ENCODE assay signal across 1 cellular context in the genomic region with DNA sequence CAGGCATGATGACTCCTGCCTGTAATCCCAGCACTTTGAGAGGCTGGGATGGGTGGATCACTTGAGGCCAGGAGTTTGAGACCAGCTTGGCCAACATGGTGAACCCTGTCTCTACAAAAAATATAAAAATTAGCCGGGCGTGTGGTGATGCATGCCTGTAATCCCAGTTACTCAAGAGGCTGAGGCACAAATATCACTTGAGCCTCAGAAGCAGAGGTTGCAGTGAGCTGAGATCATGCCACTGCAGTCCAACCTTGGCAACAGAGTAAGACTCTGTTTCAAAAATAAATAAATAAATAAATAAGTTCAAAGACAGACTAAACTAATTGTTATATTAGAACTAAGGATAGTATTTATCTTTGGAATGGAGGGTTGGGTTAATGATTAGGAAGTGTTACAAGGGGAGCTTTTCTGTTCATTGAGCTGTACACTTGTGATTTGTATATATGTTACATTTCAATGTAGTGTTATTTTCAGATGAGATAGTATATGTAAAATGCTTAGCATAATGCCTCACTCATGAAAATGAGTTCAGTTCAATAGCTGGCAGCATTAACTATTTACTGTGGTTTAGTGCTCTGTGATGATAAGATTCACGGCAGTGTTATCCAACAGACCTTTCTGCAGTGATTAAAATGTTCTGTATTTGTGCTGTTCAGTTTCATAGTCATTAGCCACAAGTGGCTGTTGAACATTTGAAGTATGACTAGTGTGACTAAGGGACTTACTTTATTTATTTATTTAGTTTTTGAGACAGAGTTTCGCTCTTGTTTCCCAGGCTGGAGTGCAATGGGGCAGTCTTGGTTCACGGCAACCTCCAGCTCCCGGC.
TF ChIP-seq lines count a peak whose summit lies in the region.

No MANE protein-coding gene starts in this region.

TF ChIP-seq in GM23338, 12 proteins besides CTCF, POLR2A, EP300 and RAD21 (continued from another document):
- TF ChIP-seq CREB1 (CRISPR knock-in tag; IDR thresholded peaks at IDR 0.05; ENCODE audit: low read depth), result no peak
- TF ChIP-seq NANOG (IDR thresholded peaks at IDR 0.05; ENCODE audit: borderline replicate concordance), result no peak
- TF ChIP-seq, protein P1, sequence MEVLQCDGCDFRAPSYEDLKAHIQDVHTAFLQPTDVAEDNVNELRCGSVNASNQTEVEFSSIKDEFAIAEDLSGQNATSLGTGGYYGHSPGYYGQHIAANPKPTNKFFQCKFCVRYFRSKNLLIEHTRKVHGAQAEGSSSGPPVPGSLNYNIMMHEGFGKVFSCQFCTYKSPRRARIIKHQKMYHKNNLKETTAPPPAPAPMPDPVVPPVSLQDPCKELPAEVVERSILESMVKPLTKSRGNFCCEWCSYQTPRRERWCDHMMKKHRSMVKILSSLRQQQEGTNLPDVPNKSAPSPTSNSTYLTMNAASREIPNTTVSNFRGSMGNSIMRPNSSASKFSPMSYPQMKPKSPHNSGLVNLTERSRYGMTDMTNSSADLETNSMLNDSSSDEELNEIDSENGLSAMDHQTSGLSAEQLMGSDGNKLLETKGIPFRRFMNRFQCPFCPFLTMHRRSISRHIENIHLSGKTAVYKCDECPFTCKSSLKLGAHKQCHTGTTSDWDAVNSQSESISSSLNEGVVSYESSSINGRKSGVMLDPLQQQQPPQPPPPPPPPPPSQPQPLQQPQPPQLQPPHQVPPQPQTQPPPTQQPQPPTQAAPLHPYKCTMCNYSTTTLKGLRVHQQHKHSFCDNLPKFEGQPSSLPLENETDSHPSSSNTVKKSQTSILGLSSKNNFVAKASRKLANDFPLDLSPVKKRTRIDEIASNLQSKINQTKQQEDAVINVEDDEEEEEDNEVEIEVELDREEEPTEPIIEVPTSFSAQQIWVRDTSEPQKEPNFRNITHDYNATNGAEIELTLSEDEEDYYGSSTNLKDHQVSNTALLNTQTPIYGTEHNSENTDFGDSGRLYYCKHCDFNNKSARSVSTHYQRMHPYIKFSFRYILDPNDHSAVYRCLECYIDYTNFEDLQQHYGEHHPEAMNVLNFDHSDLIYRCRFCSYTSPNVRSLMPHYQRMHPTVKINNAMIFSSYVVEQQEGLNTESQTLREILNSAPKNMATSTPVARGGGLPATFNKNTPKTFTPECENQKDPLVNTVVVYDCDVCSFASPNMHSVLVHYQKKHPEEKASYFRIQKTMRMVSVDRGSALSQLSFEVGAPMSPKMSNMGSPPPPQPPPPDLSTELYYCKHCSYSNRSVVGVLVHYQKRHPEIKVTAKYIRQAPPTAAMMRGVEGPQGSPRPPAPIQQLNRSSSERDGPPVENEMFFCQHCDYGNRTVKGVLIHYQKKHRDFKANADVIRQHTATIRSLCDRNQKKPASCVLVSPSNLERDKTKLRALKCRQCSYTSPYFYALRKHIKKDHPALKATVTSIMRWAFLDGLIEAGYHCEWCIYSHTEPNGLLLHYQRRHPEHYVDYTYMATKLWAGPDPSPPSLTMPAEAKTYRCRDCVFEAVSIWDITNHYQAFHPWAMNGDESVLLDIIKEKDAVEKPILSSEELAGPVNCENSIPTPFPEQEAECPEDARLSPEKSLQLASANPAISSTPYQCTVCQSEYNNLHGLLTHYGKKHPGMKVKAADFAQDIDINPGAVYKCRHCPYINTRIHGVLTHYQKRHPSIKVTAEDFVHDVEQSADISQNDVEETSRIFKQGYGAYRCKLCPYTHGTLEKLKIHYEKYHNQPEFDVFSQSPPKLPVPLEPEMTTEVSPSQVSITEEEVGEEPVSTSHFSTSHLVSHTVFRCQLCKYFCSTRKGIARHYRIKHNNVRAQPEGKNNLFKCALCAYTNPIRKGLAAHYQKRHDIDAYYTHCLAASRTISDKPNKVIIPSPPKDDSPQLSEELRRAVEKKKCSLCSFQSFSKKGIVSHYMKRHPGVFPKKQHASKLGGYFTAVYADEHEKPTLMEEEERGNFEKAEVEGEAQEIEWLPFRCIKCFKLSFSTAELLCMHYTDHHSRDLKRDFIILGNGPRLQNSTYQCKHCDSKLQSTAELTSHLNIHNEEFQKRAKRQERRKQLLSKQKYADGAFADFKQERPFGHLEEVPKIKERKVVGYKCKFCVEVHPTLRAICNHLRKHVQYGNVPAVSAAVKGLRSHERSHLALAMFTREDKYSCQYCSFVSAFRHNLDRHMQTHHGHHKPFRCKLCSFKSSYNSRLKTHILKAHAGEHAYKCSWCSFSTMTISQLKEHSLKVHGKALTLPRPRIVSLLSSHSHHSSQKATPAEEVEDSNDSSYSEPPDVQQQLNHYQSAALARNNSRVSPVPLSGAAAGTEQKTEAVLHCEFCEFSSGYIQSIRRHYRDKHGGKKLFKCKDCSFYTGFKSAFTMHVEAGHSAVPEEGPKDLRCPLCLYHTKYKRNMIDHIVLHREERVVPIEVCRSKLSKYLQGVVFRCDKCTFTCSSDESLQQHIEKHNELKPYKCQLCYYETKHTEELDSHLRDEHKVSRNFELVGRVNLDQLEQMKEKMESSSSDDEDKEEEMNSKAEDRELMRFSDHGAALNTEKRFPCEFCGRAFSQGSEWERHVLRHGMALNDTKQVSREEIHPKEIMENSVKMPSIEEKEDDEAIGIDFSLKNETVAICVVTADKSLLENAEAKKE (CRISPR knock-in tag; IDR thresholded peaks at IDR 0.05), result no peak
- TF ChIP-seq, protein P2, sequence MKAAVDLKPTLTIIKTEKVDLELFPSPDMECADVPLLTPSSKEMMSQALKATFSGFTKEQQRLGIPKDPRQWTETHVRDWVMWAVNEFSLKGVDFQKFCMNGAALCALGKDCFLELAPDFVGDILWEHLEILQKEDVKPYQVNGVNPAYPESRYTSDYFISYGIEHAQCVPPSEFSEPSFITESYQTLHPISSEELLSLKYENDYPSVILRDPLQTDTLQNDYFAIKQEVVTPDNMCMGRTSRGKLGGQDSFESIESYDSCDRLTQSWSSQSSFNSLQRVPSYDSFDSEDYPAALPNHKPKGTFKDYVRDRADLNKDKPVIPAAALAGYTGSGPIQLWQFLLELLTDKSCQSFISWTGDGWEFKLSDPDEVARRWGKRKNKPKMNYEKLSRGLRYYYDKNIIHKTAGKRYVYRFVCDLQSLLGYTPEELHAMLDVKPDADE (IDR thresholded peaks at IDR 0.05), result no peak
